19 cellular contexts compared by ENCODE assay signal in genomic region chr17:79138826-79139225, GRCh38.
DNase-seq lines count a peak whose midpoint lies in the region; ATAC-seq, FAIRE-seq and TF ChIP-seq lines count a peak whose summit lies in the region.
"Had no signal": no experiment of that assay in that cellular context is flagged by ENCODE, and none has a peak within 500 bp of the region (broad histone marks: within the 10 kb centered on the region; RNA-seq: fewer than 3 reads in every experiment).

No MANE protein-coding gene starts in this region.

- H3K18ac ChIP-seq in H1 (ENCODE audit: extremely low read depth, low read length) (no peak overlapping the region), neuronal stem cell (ENCODE audit: low read length) (peak overlapping the region; percentile 70)

- no peak for FAIRE-seq in K562 (lab: Jason Lieb, UNC)
- FAIRE-seq in H1 (lab: Jason Lieb, UNC): no peak
- FAIRE-seq: G401.6, GM12892, H54 had no signal

- no TSS peak for BruUV-seq in K562 (replicated peaks; lab: Mats Ljungman, UMichigan)

- H3K23ac ChIP-seq in H1 (ENCODE audit: insufficient read length): no peak overlapping the region
- peak overlapping the region; percentile 83 for H3K23ac ChIP-seq in neuronal stem cell (ENCODE audit: low read depth, low read length, poor library complexity)

- peak overlapping the region; percentile 34 for H4K91ac ChIP-seq in H1 (replicated peaks; ENCODE audit: insufficient read length, low read length)
- no peak overlapping the region for H4K91ac ChIP-seq in neuronal stem cell (ENCODE audit: low read depth, low read length, poor library complexity)

- TF ChIP-seq CTCF in K562 (IDR thresholded peaks at IDR 0.05 in 2 of 3, conservative IDR thresholded peaks at IDR 0.05 in 1 of 3; ENCODE audit: insufficient read depth in 2 of 3, low read depth in 1 of 3, low read length in 3 of 3) (no peak), H1 (IDR thresholded peaks at IDR 0.05; ENCODE audit: control extremely low read depth in 1 of 3, insufficient read depth in 1 of 3, low read depth in 1 of 3, low read length in 3 of 3) (no peak), nephron progenitor cell (IDR thresholded peaks at IDR 0.05) (no peak)

- 30% methylated on average over 12 of the region's 12 CpGs for WGBS in K562 (ENCODE audit: insufficient coverage, low coverage, missing lambda C conversion rate)
- 89% methylated on average over 11 of the region's 12 CpGs; no CpG with 5 or more reads in 1 of the 2 experiments for WGBS in H1 (ENCODE audit: extremely low coverage in 1 of 2, insufficient coverage in 1 of 2, insufficient read length in 1 of 2, insufficient replicate concordance in 2 of 2, low coverage in 1 of 2, low lambda C conversion rate in 2 of 2, missing lambda C conversion rate in 1 of 2), 2 experiments
- no CpG with 5 or more reads among the region's 12 CpGs for WGBS in neuronal stem cell (ENCODE audit: extremely low coverage in 2 of 2, insufficient read length in 2 of 2, insufficient replicate concordance in 1 of 2), 2 donors

- H3K36me3 ChIP-seq in K562 (ENCODE audit: control insufficient read depth, insufficient read depth, low read length): no peaks in the 10 kb centered on the region
- H3K36me3 ChIP-seq in H1 (ENCODE audit: control insufficient read depth in 2 of 4, insufficient read depth in 4 of 4, low read length in 3 of 4): no peaks in the 10 kb centered on the region; a peak in 1 of 8 replicates
- peaks cover 0 to 8% of the 10 kb centered on the region in 2 donors for H3K36me3 ChIP-seq in neuronal stem cell (replicated peaks in 1 of 2; ENCODE audit: control insufficient read depth in 2 of 2, insufficient read depth in 2 of 2, low read length in 2 of 2)
- H3K36me3 ChIP-seq: HAP-1 had no signal

- DNase-seq in K562 (ENCODE audit: extremely low read depth in 1 of 4, low spot score in 3 of 4) (no peak), H1 (ENCODE audit: low read depth in 1 of 2, low spot score in 2 of 2) (no peak), nephron progenitor cell (no peak), neuronal stem cell (ENCODE audit: low spot score) (no peak), HK-2 (ENCODE audit: unreplicated experiment) (no peak)
- DNase-seq in activated T-cell treated with anti-CD3 and anti-CD28 coated beads, Interleukin-2, amount 50 U/mL, for 48 hours: no peak
- DNase-seq: C1 segment of cervical spinal cord; Calu3; CD4-positive, alpha-beta memory T cell; COR-L47; DMS153; DND-41 had no signal

- H3K27me3 ChIP-seq in K562 (ENCODE audit: control insufficient read depth in 2 of 2, insufficient read depth in 2 of 2, low read length in 2 of 2) (peaks cover 7 to 62% of the 10 kb centered on the region in 2 experiments), H1 (replicated peaks in 1 of 4; ENCODE audit: control insufficient read depth in 3 of 4, extremely low read depth in 1 of 4, insufficient read depth in 3 of 4, low read length in 3 of 4) (no peaks in the 10 kb centered on the region), neuronal stem cell (ENCODE audit: control insufficient read depth in 3 of 3, insufficient read depth in 3 of 3, low read depth in 1 of 3, low read length in 3 of 3) (peaks cover 0 to 67% (median 4%) of the 10 kb centered on the region in 3 experiments)

- H3K14ac ChIP-seq in H1 (ENCODE audit: insufficient read length): no peak overlapping the region
- peak overlapping the region; percentile 47 for H3K14ac ChIP-seq in neuronal stem cell (ENCODE audit: low read length)

- H3K56ac ChIP-seq in H1 (replicated peaks; ENCODE audit: insufficient read length, low read depth, low read length): no peak overlapping the region

- H3K4me3 ChIP-seq in K562 (no peak overlapping the region), H1 (ENCODE audit: extremely low read depth in 1 of 4, insufficient read depth in 2 of 4, low read depth in 3 of 4, low read length in 4 of 4) (no peak overlapping the region), neuronal stem cell (ENCODE audit: low read length in 2 of 2) (peak overlapping the region in 1 of 2 donors; percentile 53)
- H3K4me3 ChIP-seq: GM23338, HAP-1 had no signal

- peaks cover 5% of the 10 kb centered on the region for H3K79me1 ChIP-seq in H1 (ENCODE audit: low read depth, low read length)
- peaks cover 2% of the 10 kb centered on the region for H3K79me1 ChIP-seq in neuronal stem cell (ENCODE audit: low read depth, low read length)

- H2AFZ ChIP-seq in K562 (ENCODE audit: low read depth, low read length) (no peak overlapping the region), H1 (ENCODE audit: low read length) (no peak overlapping the region), neuronal stem cell (ENCODE audit: low read length) (no peak overlapping the region)
- H2AFZ ChIP-seq: GM23338 had no signal

- H3K9me3 ChIP-seq in K562 (replicated peaks; ENCODE audit: control insufficient read depth, insufficient read depth, low read depth, low read length): no peaks in the 10 kb centered on the region
- no peaks in the 10 kb centered on the region; a peak in 1 of 4 replicates for H3K9me3 ChIP-seq in H1 (ENCODE audit: insufficient read depth in 2 of 2, low read depth in 1 of 2, low read length in 1 of 2)
- H3K9me3 ChIP-seq in neuronal stem cell (replicated peaks in 1 of 2; ENCODE audit: control insufficient read depth in 2 of 2, insufficient read depth in 1 of 2, low read depth in 1 of 2, low read length in 2 of 2): peaks cover 0 to 10% of the 10 kb centered on the region in 2 donors
- H3K9me3 ChIP-seq: HAP-1 had no signal

- H2BK12ac ChIP-seq in H1 (ENCODE audit: low read depth, low read length) (no peak overlapping the region), neuronal stem cell (ENCODE audit: low read length) (peak overlapping the region; percentile 14)

- H4K20me1 ChIP-seq in K562 (replicated peaks; ENCODE audit: control insufficient read depth, insufficient read depth, low read length): peaks cover 9% of the 10 kb centered on the region; the same call in 1 of the 2 replicates
- H4K20me1 ChIP-seq in H1 (replicated peaks in 1 of 2; ENCODE audit: control insufficient read depth in 1 of 2, insufficient read depth in 2 of 2, low read length in 2 of 2): peaks cover 4 to 19% of the 10 kb centered on the region in 2 experiments

- H3K4me1 ChIP-seq in K562 (replicated peaks in 1 of 2; ENCODE audit: control insufficient read depth in 2 of 2, insufficient read depth in 2 of 2, low read length in 2 of 2) (peaks cover 0 to 6% of the 10 kb centered on the region in 2 experiments; a peak in 1 of 5 replicates), H1 (replicated peaks in 1 of 4; ENCODE audit: control insufficient read depth in 3 of 4, insufficient read depth in 4 of 4, low read length in 3 of 4) (no peaks in the 10 kb centered on the region; a peak in 3 of 7 replicates), neuronal stem cell (ENCODE audit: control insufficient read depth in 2 of 2, insufficient read depth in 1 of 2, low read depth in 1 of 2, low read length in 2 of 2) (peaks cover 0 to 14% of the 10 kb centered on the region in 2 donors)
- H3K4me1 ChIP-seq: HAP-1 had no signal

- H3K23me2 ChIP-seq in H1 (ENCODE audit: low read depth, low read length): no peaks in the 10 kb centered on the region

- H3K4me3 Mint-ChIP-seq in nephron progenitor cell: no peak overlapping the region
- H3K4me3 Mint-ChIP-seq: GM23338 had no signal

- CTCF ChIA-PET in K562 (lab: Yijun Ruan, JAX; ENCODE audit: low intra/inter-chr PET ratio): no interaction called here
- CTCF ChIA-PET in H1 (lab: Charles Lee; ENCODE audit: partially characterized antibody): interaction anchor here (0.5 to 1.1 kb wide), 4 partner anchors 14 to 159 kb away, joined by 3 to 4 read pairs (median 3); no protein-coding TSS in a partner anchor

- TF ChIP-seq POLR2A in K562 (conservative IDR thresholded peaks at IDR 0.05) (no peak), H1 (IDR thresholded peaks at IDR 0.05; ENCODE audit: control extremely low read depth in 1 of 2, low read depth in 2 of 2, low read length in 2 of 2) (no peak)

- H2BK20ac ChIP-seq in H1 (ENCODE audit: low read length): no peak overlapping the region

- peaks cover 46% of the 10 kb centered on the region for H3K4me1 Mint-ChIP-seq in nephron progenitor cell

- no peak for TF ChIP-seq EP300 in K562 (IDR thresholded peaks at IDR 0.05; ENCODE audit: low read length)
- no peak for TF ChIP-seq EP300 in H1 (IDR thresholded peaks at IDR 0.05; ENCODE audit: borderline replicate concordance in 1 of 2, low read depth in 2 of 2, low read length in 2 of 2)

- H3K4ac ChIP-seq in H1 (replicated peaks; ENCODE audit: insufficient read length, low read depth, low read length) (no peak overlapping the region), neuronal stem cell (ENCODE audit: low read length) (no peak overlapping the region)

- H3K27me3 Mint-ChIP-seq in nephron progenitor cell (ENCODE audit: low read depth, poor library complexity): no peaks in the 10 kb centered on the region

- H3K4me2 ChIP-seq in K562 (ENCODE audit: insufficient read depth, low read length) (no peak overlapping the region), H1 (ENCODE audit: insufficient read depth in 1 of 2, low read depth in 2 of 2, low read length in 2 of 2) (no peak overlapping the region), neuronal stem cell (ENCODE audit: insufficient read depth, low read length, poor library complexity, severe bottlenecking) (no peak overlapping the region)
- H3K4me2 ChIP-seq: GM23338 had no signal

- in situ Hi-C loops in K562 (cut with MboI): no loop called here

- ATAC-seq in K562 (no peak), HG03045 (IDR thresholded peaks at IDR 0.05; ENCODE audit: unreplicated experiment) (no peak), GM21367 (IDR thresholded peaks at IDR 0.05; ENCODE audit: unreplicated experiment) (no peak)
- ATAC-seq: GM23338 had no signal

- H2BK120ac ChIP-seq in H1 (replicated peaks; ENCODE audit: low read depth, low read length) (no peak overlapping the region), neuronal stem cell (ENCODE audit: low read depth, low read length) (no peak overlapping the region)

- H2AK5ac ChIP-seq in H1 (ENCODE audit: low read depth, low read length) (peak overlapping the region; percentile 32; the same call in 1 of the 2 replicates), neuronal stem cell (ENCODE audit: low read depth, low read length) (peak overlapping the region; percentile 6)

- POLR2A ChIA-PET in K562 (lab: Yijun Ruan, JAX): interaction anchor here (0.7 kb wide), 1 partner anchor 11 kb away, joined by 3 read pairs; no protein-coding TSS in a partner anchor
- POLR2A ChIA-PET in H1 (lab: Charles Lee; ENCODE audit: partially characterized antibody): interaction anchor here (0.6 kb wide), 1 partner anchor 252 kb away, joined by 3 read pairs; no protein-coding TSS in a partner anchor

- no peaks in the 10 kb centered on the region for H3K36me3 Mint-ChIP-seq in nephron progenitor cell (ENCODE audit: low read depth)
- H3K36me3 Mint-ChIP-seq: CD4-positive, alpha-beta memory T cell had no signal

- no peak for TF ChIP-seq RAD21 in K562 (CRISPR knock-in tag; conservative IDR thresholded peaks at IDR 0.05 in 1 of 2, IDR thresholded peaks at IDR 0.05 in 1 of 2)
- TF ChIP-seq RAD21 in H1 (IDR thresholded peaks at IDR 0.05 in 1 of 2, conservative IDR thresholded peaks at IDR 0.05 in 1 of 2; ENCODE audit: low read depth in 2 of 2, low read length in 2 of 2): no peak

- peak overlapping the region; percentile 95; the same call in 1 of the 2 replicates for H2BK15ac ChIP-seq in H1 (ENCODE audit: low read length)
- peak overlapping the region; percentile 63 for H2BK15ac ChIP-seq in neuronal stem cell (ENCODE audit: low read length)

- H4K8ac ChIP-seq in H1 (ENCODE audit: extremely low read depth, insufficient read depth, low read length) (no peak overlapping the region), neuronal stem cell (ENCODE audit: low read depth, low read length) (peak overlapping the region; percentile 33)

- intact Hi-C loops in K562 (cut with micrococcal nuclease): no loop called here

- H3K9me3 Mint-ChIP-seq in nephron progenitor cell: no peaks in the 10 kb centered on the region
- H3K9me3 Mint-ChIP-seq: GM23338 had no signal

- no peak overlapping the region for H4K5ac ChIP-seq in H1 (ENCODE audit: insufficient read length, low read depth, low read length)

- H3K27ac Mint-ChIP-seq in nephron progenitor cell: peak overlapping the region; percentile 77
- H3K27ac Mint-ChIP-seq: CD4-positive, alpha-beta memory T cell; GM23338 had no signal

- no peaks in the 10 kb centered on the region for H3K79me2 ChIP-seq in K562 (ENCODE audit: control insufficient read depth, insufficient read depth, low read length)
- no peaks in the 10 kb centered on the region for H3K79me2 ChIP-seq in H1 (ENCODE audit: control insufficient read depth in 1 of 2, insufficient read depth in 2 of 2, low read length in 2 of 2)

- no peak overlapping the region for H3K9ac ChIP-seq in K562 (ENCODE audit: insufficient read depth in 1 of 2, low read depth in 2 of 2, low read length in 2 of 2)
- H3K9ac ChIP-seq in H1 (replicated peaks in 1 of 4; ENCODE audit: extremely low read depth in 1 of 4, low read depth in 3 of 4, low read length in 3 of 4): no peak overlapping the region
- peak overlapping the region; percentile 83 for H3K9ac ChIP-seq in neuronal stem cell (ENCODE audit: low read depth, low read length, poor library complexity)

- peaks cover 4% of the 10 kb centered on the region for H3K9me1 ChIP-seq in K562 (ENCODE audit: control insufficient read depth, insufficient read depth, low read length)

- H3K27ac ChIP-seq in K562 (ENCODE audit: extremely low read depth, low read depth, low read length): no peak overlapping the region
- no peak overlapping the region for H3K27ac ChIP-seq in H1 (ENCODE audit: low read depth, low read length)
- H3K27ac ChIP-seq in neuronal stem cell (replicated peaks; ENCODE audit: low read length): no peak overlapping the region

- H2BK5ac ChIP-seq in H1 (ENCODE audit: low read depth, low read length) (no peak overlapping the region; the same call in 1 of the 2 replicates), neuronal stem cell (ENCODE audit: low read length) (no peak overlapping the region)

Comparison
In these comparisons a context has a peak if more than half of its experiments do, and no peak if none do; other contexts are left out.
1. Of the 49 proteins assayed by ChIP-seq in both K562 and H1: peak only in K562: MAX; only in H1: none; in both: none; in neither: 48.